15 cellular contexts compared by ENCODE assay signal in the genomic region with DNA sequence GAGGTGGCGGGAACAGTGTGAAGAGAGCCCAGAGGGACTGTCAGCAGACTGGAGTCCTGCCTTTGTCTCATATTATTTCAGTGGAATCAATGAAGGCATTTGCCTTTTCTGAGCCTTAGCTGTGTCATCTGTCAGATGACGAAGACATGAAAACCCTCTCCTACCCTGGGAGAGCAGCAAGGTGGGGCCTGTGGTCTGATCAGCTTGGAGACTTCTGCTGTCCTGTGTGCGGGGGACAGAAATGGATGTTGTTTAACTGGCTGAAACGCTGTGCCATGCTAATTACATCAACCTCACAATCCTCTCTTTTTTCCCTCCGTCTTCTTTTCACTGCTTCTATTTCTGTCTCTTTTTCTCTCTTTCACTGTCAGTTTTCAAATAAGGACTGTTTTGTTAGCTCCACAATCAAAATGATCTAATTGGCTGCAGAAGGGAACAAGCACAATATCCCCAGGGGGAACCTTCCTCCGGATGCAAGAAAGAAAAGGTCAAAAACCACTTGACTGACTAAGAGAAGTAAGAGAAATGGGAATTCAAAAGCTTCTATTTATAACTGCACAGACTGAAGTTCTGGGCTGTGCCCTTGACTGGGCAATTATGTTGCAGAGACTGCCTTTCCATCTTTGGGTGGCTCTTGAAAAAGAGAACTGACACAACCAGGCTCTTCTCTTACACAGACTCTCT.
DNase-seq lines count a peak whose midpoint lies in the region; ATAC-seq lines count a peak whose summit lies in the region.
"Had no signal": no experiment of that assay in that cellular context is flagged by ENCODE, and none has a peak within 500 bp of the region (broad histone marks: within the 10 kb centered on the region; RNA-seq: fewer than 3 reads in every experiment).

No MANE protein-coding gene starts in this region.

- H3K4me2 ChIP-seq in BLaER1 treated with 17β-estradiol and CSF1 and Interleukin-3, amounts not matched to agents 10 nM and 100 nM, result peak overlapping the region; percentile 65 to 83 (median 72)

- H3K27me3 Mint-ChIP-seq in activated T-helper 1 cell treated with anti-CD3 and anti-CD28 coated beads, Interleukin-12 subunit alpha, Interleukin-12 subunit beta, Interleukin-2, Interleukin-4 antibody, amounts not matched to agents 30 ng/mL and 10 ng/mL and 1 ng/mL, durations not matched to agents 14 hours and 24 hours and 36 hours (ENCODE audit: insufficient read depth), result peaks cover 5% of the 10 kb centered on the region
- H3K27me3 Mint-ChIP-seq in activated T-helper 2 cell treated with anti-CD3 and anti-CD28 coated beads, Interferon-gamma antibody, Interleukin-2, Interleukin-4, amounts not matched to agents 10 μg/mL and 5 μg/mL and 100 μg/mL, durations not matched to agents 14 hours and 24 hours and 36 hours (ENCODE audit: low read depth), result peaks cover 3% of the 10 kb centered on the region
- H3K27me3 Mint-ChIP-seq in activated naive CD8-positive, alpha-beta T cell treated with anti-CD3 and anti-CD28 coated beads, Interleukin-2, amount 50 U/mL, for 24 hours, result peaks cover 6% of the 10 kb centered on the region
- H3K27me3 Mint-ChIP-seq: dendritic cell treated with granulocyte-macrophage colony-stimulating factor and Interleukin-4, amounts not matched to agents 40 ng/mL and 50 ng/mL, for 4 days had no signal

- no peaks in the 10 kb centered on the region for H3K27me3 ChIP-seq in BLaER1 treated with 17β-estradiol and CSF1 and Interleukin-3, amounts not matched to agents 10 nM and 100 nM

- H4K20me1 ChIP-seq in BLaER1 treated with 17β-estradiol and CSF1 and Interleukin-3, amounts not matched to agents 10 nM and 100 nM, result no peaks in the 10 kb centered on the region

- H3K4me3 ChIP-seq in BLaER1 treated with 17β-estradiol and CSF1 and Interleukin-3, amounts not matched to agents 10 nM and 100 nM, result peak overlapping the region in 1 of 10 experiments; percentile 28; a peak in 3 of 20 replicates
- H3K4me3 ChIP-seq in mesodermal cell (ENCODE audit: extremely low read depth, insufficient read depth, low read length, poor library complexity, severe bottlenecking), result no peak overlapping the region

- H3K27ac ChIP-seq in BLaER1 treated with 17β-estradiol and CSF1 and Interleukin-3, amounts not matched to agents 10 nM and 100 nM, result peak overlapping the region in 7 of 11 experiments; percentile 9 to 66 (median 40); a peak in 13 of 22 replicates
- peak overlapping the region; percentile 18 for H3K27ac ChIP-seq in mesodermal cell (ENCODE audit: low read depth, low read length, severe bottlenecking)

- no peaks in the 10 kb centered on the region for H3K9me3 Mint-ChIP-seq in activated T-helper 1 cell treated with anti-CD3 and anti-CD28 coated beads, Interleukin-12 subunit alpha, Interleukin-12 subunit beta, Interleukin-2, Interleukin-4 antibody, amounts not matched to agents 30 ng/mL and 10 ng/mL and 1 ng/mL, durations not matched to agents 14 hours and 24 hours and 36 hours
- H3K9me3 Mint-ChIP-seq in activated T-helper 2 cell treated with anti-CD3 and anti-CD28 coated beads, Interferon-gamma antibody, Interleukin-2, Interleukin-4, amounts not matched to agents 10 μg/mL and 5 μg/mL and 100 μg/mL, durations not matched to agents 14 hours and 24 hours and 36 hours, result no peaks in the 10 kb centered on the region
- H3K9me3 Mint-ChIP-seq in activated naive CD8-positive, alpha-beta T cell treated with anti-CD3 and anti-CD28 coated beads, Interleukin-2, amount 50 U/mL, for 24 hours, result no peaks in the 10 kb centered on the region
- H3K9me3 Mint-ChIP-seq: activated naive CD8-positive, alpha-beta T cell treated with anti-CD3 and anti-CD28 coated beads, Interleukin-2, amount 10 ng/mL, durations not matched to agents 7 days and 5 days; dendritic cell treated with granulocyte-macrophage colony-stimulating factor and Interleukin-4, amounts not matched to agents 40 ng/mL and 50 ng/mL, for 4 days; immature natural killer cell; WTC11 had no signal

- H3K27ac Mint-ChIP-seq in activated T-helper 1 cell treated with anti-CD3 and anti-CD28 coated beads, Interleukin-12 subunit alpha, Interleukin-12 subunit beta, Interleukin-2, Interleukin-4 antibody, amounts not matched to agents 30 ng/mL and 10 ng/mL and 1 ng/mL, durations not matched to agents 14 hours and 24 hours and 36 hours, result no peak overlapping the region
- no peak overlapping the region for H3K27ac Mint-ChIP-seq in activated T-helper 2 cell treated with anti-CD3 and anti-CD28 coated beads, Interferon-gamma antibody, Interleukin-2, Interleukin-4, amounts not matched to agents 10 μg/mL and 5 μg/mL and 100 μg/mL, durations not matched to agents 14 hours and 24 hours and 36 hours
- no peak overlapping the region for H3K27ac Mint-ChIP-seq in activated naive CD8-positive, alpha-beta T cell treated with anti-CD3 and anti-CD28 coated beads, Interleukin-2, amount 50 U/mL, for 24 hours
- H3K27ac Mint-ChIP-seq: activated naive CD8-positive, alpha-beta T cell treated with anti-CD3 and anti-CD28 coated beads, Interleukin-2, amount 10 ng/mL, durations not matched to agents 7 days and 5 days; dendritic cell treated with granulocyte-macrophage colony-stimulating factor and Interleukin-4, amounts not matched to agents 40 ng/mL and 50 ng/mL, for 4 days; immature natural killer cell; memory B cell; WTC11 had no signal

- no peak overlapping the region for H3K4me3 Mint-ChIP-seq in activated T-helper 1 cell treated with anti-CD3 and anti-CD28 coated beads, Interleukin-12 subunit alpha, Interleukin-12 subunit beta, Interleukin-2, Interleukin-4 antibody, amounts not matched to agents 30 ng/mL and 10 ng/mL and 1 ng/mL, durations not matched to agents 14 hours and 24 hours and 36 hours
- no peak overlapping the region for H3K4me3 Mint-ChIP-seq in activated T-helper 2 cell treated with anti-CD3 and anti-CD28 coated beads, Interferon-gamma antibody, Interleukin-2, Interleukin-4, amounts not matched to agents 10 μg/mL and 5 μg/mL and 100 μg/mL, durations not matched to agents 14 hours and 24 hours and 36 hours (ENCODE audit: low read depth)
- H3K4me3 Mint-ChIP-seq in activated naive CD8-positive, alpha-beta T cell treated with anti-CD3 and anti-CD28 coated beads, Interleukin-2, amount 50 U/mL, for 24 hours, result no peak overlapping the region
- H3K4me3 Mint-ChIP-seq: activated naive CD8-positive, alpha-beta T cell treated with anti-CD3 and anti-CD28 coated beads, Interleukin-2, amount 10 ng/mL, durations not matched to agents 7 days and 5 days; dendritic cell treated with granulocyte-macrophage colony-stimulating factor and Interleukin-4, amounts not matched to agents 40 ng/mL and 50 ng/mL, for 4 days; immature natural killer cell; memory B cell; WTC11 had no signal

- no peaks in the 10 kb centered on the region for H3K36me3 ChIP-seq in BLaER1 treated with 17β-estradiol and CSF1 and Interleukin-3, amounts not matched to agents 10 nM and 100 nM
- no peaks in the 10 kb centered on the region for H3K36me3 ChIP-seq in mesodermal cell (ENCODE audit: control insufficient read depth, insufficient read depth, low read length)

- H3K4me1 ChIP-seq in BLaER1 treated with 17β-estradiol and CSF1 and Interleukin-3, amounts not matched to agents 10 nM and 100 nM, result peaks cover 24 to 42% (median 34%) of the 10 kb centered on the region in 10 experiments
- peaks cover 7% of the 10 kb centered on the region for H3K4me1 ChIP-seq in mesodermal cell (ENCODE audit: control insufficient read depth, insufficient read depth, low read length, poor library complexity, severe bottlenecking)

- no peaks in the 10 kb centered on the region for H3K36me3 Mint-ChIP-seq in activated T-helper 1 cell treated with anti-CD3 and anti-CD28 coated beads, Interleukin-12 subunit alpha, Interleukin-12 subunit beta, Interleukin-2, Interleukin-4 antibody, amounts not matched to agents 30 ng/mL and 10 ng/mL and 1 ng/mL, durations not matched to agents 14 hours and 24 hours and 36 hours (ENCODE audit: low read depth)
- no peaks in the 10 kb centered on the region for H3K36me3 Mint-ChIP-seq in activated T-helper 2 cell treated with anti-CD3 and anti-CD28 coated beads, Interferon-gamma antibody, Interleukin-2, Interleukin-4, amounts not matched to agents 10 μg/mL and 5 μg/mL and 100 μg/mL, durations not matched to agents 14 hours and 24 hours and 36 hours (ENCODE audit: low read depth)
- H3K36me3 Mint-ChIP-seq in activated naive CD8-positive, alpha-beta T cell treated with anti-CD3 and anti-CD28 coated beads, Interleukin-2, amount 50 U/mL, for 24 hours (ENCODE audit: low read depth), result no peaks in the 10 kb centered on the region
- H3K36me3 Mint-ChIP-seq: activated naive CD8-positive, alpha-beta T cell treated with anti-CD3 and anti-CD28 coated beads, Interleukin-2, amount 10 ng/mL, durations not matched to agents 7 days and 5 days; immature natural killer cell; memory B cell; WTC11 had no signal

- no peaks in the 10 kb centered on the region for H3K9me3 ChIP-seq in BLaER1 treated with 17β-estradiol and CSF1 and Interleukin-3, amounts not matched to agents 10 nM and 100 nM (replicated peaks in 1 of 11)
- H3K9me3 ChIP-seq in mesodermal cell (ENCODE audit: control insufficient read depth, low read length), result no peaks in the 10 kb centered on the region

- H3K9ac ChIP-seq in BLaER1 treated with 17β-estradiol and CSF1 and Interleukin-3, amounts not matched to agents 10 nM and 100 nM, result peak overlapping the region in 5 of 11 experiments; percentile 16 to 41 (median 31); a peak in 7 of 22 replicates

- 87 to 90% methylated on average over 2 to 5 of the region's 6 CpGs for WGBS in mesodermal cell (ENCODE audit: insufficient coverage in 2 of 2), 2 experiments

- DNase-seq in NCI-H187 treated with DMSO at 0.1 percent for 48 hours (lab: John Stamatoyannopoulos, UW) (peak; percentile 85), cerebellar cortex (ENCODE audit: low spot score) (peak; percentile 34), activated T-cell treated with anti-CD3 and anti-CD28 coated beads for 4 hours (no peak)
- DNase-seq in activated T-helper 1 cell treated with anti-CD3 and anti-CD28 coated beads, Interleukin-12 subunit alpha, Interleukin-12 subunit beta, Interleukin-2, Interleukin-4 antibody, amounts not matched to agents 30 ng/mL and 10 ng/mL and 1 ng/mL, durations not matched to agents 14 hours and 24 hours and 36 hours (ENCODE audit: low spot score), result no peak
- no peak for DNase-seq in activated T-helper 2 cell treated with anti-CD3 and anti-CD28 coated beads, Interferon-gamma antibody, Interleukin-2, Interleukin-4, amounts not matched to agents 10 μg/mL and 5 μg/mL and 100 μg/mL, durations not matched to agents 14 hours and 24 hours and 36 hours (ENCODE audit: low spot score)
- no peak for DNase-seq in activated naive CD8-positive, alpha-beta T cell treated with anti-CD3 and anti-CD28 coated beads, Interleukin-2, amount 50 U/mL, for 24 hours
- DNase-seq: activated naive CD8-positive, alpha-beta T cell treated with anti-CD3 and anti-CD28 coated beads, Interleukin-2, amount 10 ng/mL, durations not matched to agents 7 days and 5 days; DMS153; immature natural killer cell; stimulated activated CD4-positive, alpha-beta T cell treated with anti-CD3 and anti-CD28 coated beads, Interleukin-12 subunit alpha, Interleukin-12 subunit beta, amount 100 ng/mL, for 4 hours had no signal

- no peaks in the 10 kb centered on the region for H3K4me1 Mint-ChIP-seq in activated T-helper 1 cell treated with anti-CD3 and anti-CD28 coated beads, Interleukin-12 subunit alpha, Interleukin-12 subunit beta, Interleukin-2, Interleukin-4 antibody, amounts not matched to agents 30 ng/mL and 10 ng/mL and 1 ng/mL, durations not matched to agents 14 hours and 24 hours and 36 hours (ENCODE audit: low read depth)
- H3K4me1 Mint-ChIP-seq in activated T-helper 2 cell treated with anti-CD3 and anti-CD28 coated beads, Interferon-gamma antibody, Interleukin-2, Interleukin-4, amounts not matched to agents 10 μg/mL and 5 μg/mL and 100 μg/mL, durations not matched to agents 14 hours and 24 hours and 36 hours (ENCODE audit: low read depth), result no peaks in the 10 kb centered on the region
- no peaks in the 10 kb centered on the region for H3K4me1 Mint-ChIP-seq in activated naive CD8-positive, alpha-beta T cell treated with anti-CD3 and anti-CD28 coated beads, Interleukin-2, amount 50 U/mL, for 24 hours
- H3K4me1 Mint-ChIP-seq: activated naive CD8-positive, alpha-beta T cell treated with anti-CD3 and anti-CD28 coated beads, Interleukin-2, amount 10 ng/mL, durations not matched to agents 7 days and 5 days; immature natural killer cell; memory B cell had no signal

- no peak for ATAC-seq in activated naive CD8-positive, alpha-beta T cell treated with anti-CD3 and anti-CD28 coated beads, Interleukin-2, amount 50 U/mL, for 24 hours
- ATAC-seq: WTC11 had no signal

- intact Hi-C loops in activated T-helper 1 cell treated with anti-CD3 and anti-CD28 coated beads, Interleukin-12 subunit alpha, Interleukin-12 subunit beta, Interleukin-2, Interleukin-4 antibody, amounts not matched to agents 30 ng/mL and 10 ng/mL and 1 ng/mL, durations not matched to agents 14 hours and 24 hours and 36 hours (cut with micrococcal nuclease), result no loop called here
- intact Hi-C loops in activated T-helper 2 cell treated with anti-CD3 and anti-CD28 coated beads, Interferon-gamma antibody, Interleukin-2, Interleukin-4, amounts not matched to agents 10 μg/mL and 5 μg/mL and 100 μg/mL, durations not matched to agents 14 hours and 24 hours and 36 hours (cut with micrococcal nuclease), result no loop called here

Comparison
In these comparisons a context has a peak if more than half of its experiments do, and no peak if none do; other contexts are left out.
1. DNase-seq: peak in NCI-H187 treated with DMSO at 0.1 percent for 48 hours (single experiment) and cerebellar cortex (single experiment); none in activated T-helper 1 cell treated with anti-CD3 and anti-CD28 coated beads, Interleukin-12 subunit alpha, Interleukin-12 subunit beta, Interleukin-2, Interleukin-4 antibody, amounts not matched to agents 30 ng/mL and 10 ng/mL and 1 ng/mL, durations not matched to agents 14 hours and 24 hours and 36 hours (single experiment), activated T-cell treated with anti-CD3 and anti-CD28 coated beads for 4 hours (single experiment), activated T-helper 2 cell treated with anti-CD3 and anti-CD28 coated beads, Interferon-gamma antibody, Interleukin-2, Interleukin-4, amounts not matched to agents 10 μg/mL and 5 μg/mL and 100 μg/mL, durations not matched to agents 14 hours and 24 hours and 36 hours (single experiment) and activated naive CD8-positive, alpha-beta T cell treated with anti-CD3 and anti-CD28 coated beads, Interleukin-2, amount 50 U/mL, for 24 hours (single experiment).